18 cellular contexts compared by ENCODE assay signal in genomic region chr20:54320148-54320607, GRCh38.
DNase-seq lines count a peak whose midpoint lies in the region; ATAC-seq and TF ChIP-seq lines count a peak whose summit lies in the region.
"Had no signal": no experiment of that assay in that cellular context is flagged by ENCODE, and none has a peak within 500 bp of the region (broad histone marks: within the 10 kb centered on the region; RNA-seq: fewer than 3 reads in every experiment).

No MANE protein-coding gene starts in this region.

- no peaks in the 10 kb centered on the region for H3K27me3 ChIP-seq in A673 (replicated peaks; ENCODE audit: insufficient read depth, low read depth, low read length, poor library complexity)
- no peaks in the 10 kb centered on the region for H3K27me3 ChIP-seq in GM23248 (replicated peaks; ENCODE audit: insufficient read depth)
- no peaks in the 10 kb centered on the region for H3K27me3 ChIP-seq in foreskin keratinocyte
- H3K27me3 ChIP-seq: adrenal gland, esophagus squamous epithelium, thyroid gland had no signal

- no peak overlapping the region for H3K9ac ChIP-seq in GM23248

- peak overlapping the region; percentile 67 for H3K27ac Mint-ChIP-seq in activated T-helper 1 cell treated with anti-CD3 and anti-CD28 coated beads, Interleukin-12 subunit alpha, Interleukin-12 subunit beta, Interleukin-2, Interleukin-4 antibody, amounts not matched to agents 30 ng/mL and 10 ng/mL and 1 ng/mL, durations not matched to agents 14 hours and 24 hours and 36 hours
- H3K27ac Mint-ChIP-seq: CD14-positive monocyte; T-helper 2 cell treated with Interferon-gamma antibody and Interleukin-4, amounts not matched to agents 5 μg/mL and 100 μg/mL, for 36 hours had no signal

- WGBS in GM23248 (ENCODE audit: low coverage in 1 of 2, low lambda C conversion rate in 2 of 2, missing lambda C conversion rate in 2 of 2), 2 experiments: 60 to 69% methylated on average over 4 of the region's 4 CpGs

- H3F3A ChIP-seq in GM23248 (ENCODE audit: insufficient read depth): no peaks in the 10 kb centered on the region

- H3K4me2 ChIP-seq in GM23248 (ENCODE audit: unreplicated experiment): no peak overlapping the region

- H2AFZ ChIP-seq in GM23248: 0 out of 2 replicates have a peak overlapping the region, but pooled peaks have one; percentile 28

- in situ Hi-C loops in GM23248 (cut with MboI): no loop called here

- no peaks in the 10 kb centered on the region for H3K36me3 Mint-ChIP-seq in activated T-helper 1 cell treated with anti-CD3 and anti-CD28 coated beads, Interleukin-12 subunit alpha, Interleukin-12 subunit beta, Interleukin-2, Interleukin-4 antibody, amounts not matched to agents 30 ng/mL and 10 ng/mL and 1 ng/mL, durations not matched to agents 14 hours and 24 hours and 36 hours (ENCODE audit: low read depth)
- H3K36me3 Mint-ChIP-seq: CD14-positive monocyte had no signal

- peaks cover 40% of the 10 kb centered on the region for H3K4me1 Mint-ChIP-seq in activated T-helper 1 cell treated with anti-CD3 and anti-CD28 coated beads, Interleukin-12 subunit alpha, Interleukin-12 subunit beta, Interleukin-2, Interleukin-4 antibody, amounts not matched to agents 30 ng/mL and 10 ng/mL and 1 ng/mL, durations not matched to agents 14 hours and 24 hours and 36 hours (ENCODE audit: low read depth)
- H3K4me1 Mint-ChIP-seq: CD14-positive monocyte had no signal

- H3K4me3 ChIP-seq in A673 (ENCODE audit: low read depth, low read length, poor library complexity, severe bottlenecking) (no peak overlapping the region), GM23248 (no peak overlapping the region)
- H3K4me3 ChIP-seq: adrenal gland, esophagus squamous epithelium, GM12878, prostate gland, thyroid gland had no signal

- H3K36me3 ChIP-seq in A673 (ENCODE audit: insufficient read depth, low read length, poor library complexity, severe bottlenecking): no peaks in the 10 kb centered on the region
- no peaks in the 10 kb centered on the region for H3K36me3 ChIP-seq in GM23248 (ENCODE audit: low read depth)
- H3K36me3 ChIP-seq: adrenal gland, esophagus squamous epithelium, prostate gland, thyroid gland had no signal

- POLR2A ChIA-PET in A673 (lab: Charles Lee; ENCODE audit: low non-redundant PET): no interaction called here

- CTCF ChIA-PET in A673 (lab: Charles Lee): no interaction called here

- no peaks in the 10 kb centered on the region for H3K9me2 ChIP-seq in GM23248 (ENCODE audit: insufficient read depth)

- H4K20me1 ChIP-seq in GM23248 (ENCODE audit: insufficient read depth): no peaks in the 10 kb centered on the region

- H3K27ac ChIP-seq in A673 (ENCODE audit: low read depth, low read length, poor library complexity, severe bottlenecking) (no peak overlapping the region), GM23248 (no peak overlapping the region), foreskin keratinocyte (no peak overlapping the region)
- H3K27ac ChIP-seq: adrenal gland, esophagus squamous epithelium, prostate gland, thyroid gland had no signal

- intact Hi-C loops in A673 (cut with micrococcal nuclease; ENCODE audit: unreplicated experiment): no loop called here
- intact Hi-C loops in activated T-helper 1 cell treated with anti-CD3 and anti-CD28 coated beads, Interleukin-12 subunit alpha, Interleukin-12 subunit beta, Interleukin-2, Interleukin-4 antibody, amounts not matched to agents 30 ng/mL and 10 ng/mL and 1 ng/mL, durations not matched to agents 14 hours and 24 hours and 36 hours (cut with micrococcal nuclease): loop anchor here (1.0 kb wide), 5 partner anchors 33 to 154 kb away; no protein-coding TSS in a partner anchor

- BruUV-seq in A673 (replicated peaks; lab: Mats Ljungman, UMichigan): no TSS peak

- no peaks in the 10 kb centered on the region for H3K79me2 ChIP-seq in GM23248 (ENCODE audit: insufficient read depth)

- peaks cover 5% of the 10 kb centered on the region for H3K4me1 ChIP-seq in A673 (ENCODE audit: insufficient read depth, low read length, poor library complexity, severe bottlenecking)
- peaks cover 9% of the 10 kb centered on the region for H3K4me1 ChIP-seq in GM23248 (ENCODE audit: insufficient read depth)
- H3K4me1 ChIP-seq in foreskin keratinocyte: no peaks in the 10 kb centered on the region
- H3K4me1 ChIP-seq: adrenal gland, esophagus squamous epithelium, prostate gland, thyroid gland had no signal

- peak; percentile 12 for DNase-seq in A673 (ENCODE audit: low spot score)
- DNase-seq in GM23248: peak; percentile 25
- no peak for DNase-seq in activated T-helper 1 cell treated with anti-CD3 and anti-CD28 coated beads, Interleukin-12 subunit alpha, Interleukin-12 subunit beta, Interleukin-2, Interleukin-4 antibody, amounts not matched to agents 30 ng/mL and 10 ng/mL and 1 ng/mL, durations not matched to agents 14 hours and 24 hours and 36 hours (ENCODE audit: low spot score)
- DNase-seq in foreskin keratinocyte: no peak
- DNase-seq in midbrain (lab: John Stamatoyannopoulos, UW): no peak
- DNase-seq in stimulated activated CD4-positive, alpha-beta T cell treated with anti-CD3 and anti-CD28 coated beads, Interleukin-2, amount 100 ng/mL, for 48 hours: no peak
- no peak for DNase-seq in hepatic stellate cell (ENCODE audit: low spot score)
- DNase-seq: adrenal gland, cortex of kidney, esophagus squamous epithelium, hypothalamus, NCI-H524 treated with DMSO at 0.1 percent for 48 hours, thyroid gland had no signal

- no peak overlapping the region for H3K4me3 Mint-ChIP-seq in activated T-helper 1 cell treated with anti-CD3 and anti-CD28 coated beads, Interleukin-12 subunit alpha, Interleukin-12 subunit beta, Interleukin-2, Interleukin-4 antibody, amounts not matched to agents 30 ng/mL and 10 ng/mL and 1 ng/mL, durations not matched to agents 14 hours and 24 hours and 36 hours
- H3K4me3 Mint-ChIP-seq: CD14-positive monocyte; T-helper 2 cell treated with Interferon-gamma antibody and Interleukin-4, amounts not matched to agents 5 μg/mL and 100 μg/mL, for 36 hours had no signal

- H3K9me3 Mint-ChIP-seq in activated T-helper 1 cell treated with anti-CD3 and anti-CD28 coated beads, Interleukin-12 subunit alpha, Interleukin-12 subunit beta, Interleukin-2, Interleukin-4 antibody, amounts not matched to agents 30 ng/mL and 10 ng/mL and 1 ng/mL, durations not matched to agents 14 hours and 24 hours and 36 hours: peaks cover 6% of the 10 kb centered on the region
- H3K9me3 Mint-ChIP-seq: T-helper 2 cell treated with Interferon-gamma antibody and Interleukin-4, amounts not matched to agents 5 μg/mL and 100 μg/mL, for 36 hours had no signal

- no peak for ATAC-seq in foreskin keratinocyte
- ATAC-seq: GM12878, left lobe of liver had no signal

- H3K9me3 ChIP-seq in A673 (ENCODE audit: low read depth, low read length, poor library complexity, severe bottlenecking) (no peaks in the 10 kb centered on the region), GM23248 (ENCODE audit: low read depth) (no peaks in the 10 kb centered on the region)
- H3K9me3 ChIP-seq: adrenal gland, esophagus squamous epithelium, prostate gland, thyroid gland had no signal

- TF ChIP-seq CTCF in A673 (conservative IDR thresholded peaks at IDR 0.05; ENCODE audit: low read depth, low read length) (no peak), foreskin keratinocyte (conservative IDR thresholded peaks at IDR 0.05) (peak; percentile 20)

- H3K27me3 Mint-ChIP-seq in activated T-helper 1 cell treated with anti-CD3 and anti-CD28 coated beads, Interleukin-12 subunit alpha, Interleukin-12 subunit beta, Interleukin-2, Interleukin-4 antibody, amounts not matched to agents 30 ng/mL and 10 ng/mL and 1 ng/mL, durations not matched to agents 14 hours and 24 hours and 36 hours (ENCODE audit: insufficient read depth): no peaks in the 10 kb centered on the region

Comparison
In these comparisons a context has a peak if more than half of its experiments do, and no peak if none do; other contexts are left out.
1. DNase-seq: peak in A673 (single experiment) and GM23248 (single experiment); none in activated T-helper 1 cell treated with anti-CD3 and anti-CD28 coated beads, Interleukin-12 subunit alpha, Interleukin-12 subunit beta, Interleukin-2, Interleukin-4 antibody, amounts not matched to agents 30 ng/mL and 10 ng/mL and 1 ng/mL, durations not matched to agents 14 hours and 24 hours and 36 hours (single experiment), foreskin keratinocyte (0 of 2), midbrain (single experiment), stimulated activated CD4-positive, alpha-beta T cell treated with anti-CD3 and anti-CD28 coated beads, Interleukin-2, amount 100 ng/mL, for 48 hours (0 of 2) and hepatic stellate cell (single experiment).